Comparison of ENCODE assay signal across 11 cellular contexts in genomic region chr6:168441434-168442391, GRCh38. TPM values are rescaled to one million over a fixed set of nuclear protein-coding genes. Genes with fewer than 3 reads are reported as not detected.
A peak's percentile ranks its signal among the peaks of the same experiment; 100 is the strongest.
DNase-seq lines count a peak whose midpoint lies in the region; ATAC-seq, FAIRE-seq and TF ChIP-seq lines count a peak whose summit lies in the region.
"Had no signal": no experiment of that assay in that cellular context is flagged by ENCODE, and none has a peak within 500 bp of the region (broad histone marks: within the 10 kb centered on the region; RNA-seq: fewer than 3 reads in every experiment).

No MANE protein-coding gene starts in this region.

- ATAC-seq in GM21528 (IDR thresholded peaks at IDR 0.05; ENCODE audit: low FRiP score, unreplicated experiment) (no peak), HG02588 (IDR thresholded peaks at IDR 0.05; ENCODE audit: unreplicated experiment) (no peak)

- DNase-seq in posterior vena cava (ENCODE audit: low spot score) (peak; percentile 82), H54 (ENCODE audit: insufficient read length, low spot score) (no peak)
- no peak for DNase-seq in activated CD4-positive, alpha-beta T cell treated with anti-CD3 and anti-CD28 coated beads, Interleukin-2, amount 10 ng/mL, durations not matched to agents 7 days and 5 days
- DNase-seq: hippocampal formation; stimulated activated CD4-positive, alpha-beta T cell treated with anti-CD3 and anti-CD28 coated beads, Interleukin-2, amount 100 ng/mL, for 48 hours; SW 1271 had no signal

- H3K79me2 ChIP-seq in ACC112 (ENCODE audit: control insufficient read depth, insufficient read depth, low read length, unreplicated experiment) = peaks cover 3% of the 10 kb centered on the region

- H3K27ac ChIP-seq in ACC112 (ENCODE audit: low read depth, low read length) (no peak overlapping the region), VCaP (peak overlapping the region; percentile 65)

- H3K4me3 Mint-ChIP-seq in activated CD4-positive, alpha-beta T cell treated with anti-CD3 and anti-CD28 coated beads, Interleukin-2, amount 10 ng/mL, durations not matched to agents 7 days and 5 days = no peak overlapping the region

- no peaks in the 10 kb centered on the region for H3K4me1 ChIP-seq in ACC112 (ENCODE audit: control insufficient read depth, insufficient read depth, low read length, unreplicated experiment)

- peaks cover 46% of the 10 kb centered on the region for H3K27me3 ChIP-seq in ACC112 (ENCODE audit: insufficient read depth, low read length)

- H3K27me3 Mint-ChIP-seq in activated CD4-positive, alpha-beta T cell treated with anti-CD3 and anti-CD28 coated beads, Interleukin-2, amount 10 ng/mL, durations not matched to agents 7 days and 5 days = peaks cover 41% of the 10 kb centered on the region

- TF ChIP-seq POLR2A in H54 (IDR thresholded peaks at IDR 0.05; ENCODE audit: low read depth, low read length) = no peak

- no peaks in the 10 kb centered on the region for H3K36me3 ChIP-seq in ACC112 (ENCODE audit: insufficient read depth, low read length)

- intact Hi-C loops in posterior vena cava (cut with DNase I) = no loop called here

- no peak overlapping the region for H3K27ac Mint-ChIP-seq in activated CD4-positive, alpha-beta T cell treated with anti-CD3 and anti-CD28 coated beads, Interleukin-2, amount 10 ng/mL, durations not matched to agents 7 days and 5 days

- H3K9me3 Mint-ChIP-seq in activated CD4-positive, alpha-beta T cell treated with anti-CD3 and anti-CD28 coated beads, Interleukin-2, amount 10 ng/mL, durations not matched to agents 7 days and 5 days = no peaks in the 10 kb centered on the region

- H2AFZ ChIP-seq in ACC112 (ENCODE audit: low read length, unreplicated experiment) = peak overlapping the region; percentile 75

- H3K4me3 ChIP-seq in ACC112 (ENCODE audit: low read depth, low read length) (peak overlapping the region; percentile 80), iPS-11a (ENCODE audit: low read depth, low read length) (peak overlapping the region; percentile 43)

- no peaks in the 10 kb centered on the region for H3K36me3 Mint-ChIP-seq in activated CD4-positive, alpha-beta T cell treated with anti-CD3 and anti-CD28 coated beads, Interleukin-2, amount 10 ng/mL, durations not matched to agents 7 days and 5 days (ENCODE audit: low read depth)

- FAIRE-seq in H54 (lab: Jason Lieb, UNC) = no peak

- no peak; the same call in 1 of the 2 replicates for TF ChIP-seq CTCF in VCaP (conservative IDR thresholded peaks at IDR 0.05)

- no peaks in the 10 kb centered on the region for H3K4me1 Mint-ChIP-seq in activated CD4-positive, alpha-beta T cell treated with anti-CD3 and anti-CD28 coated beads, Interleukin-2, amount 10 ng/mL, durations not matched to agents 7 days and 5 days

- CTCF ChIA-PET in activated CD4-positive, alpha-beta T cell treated with anti-CD3 and anti-CD28 coated beads, Interleukin-2, amount 10 ng/mL, durations not matched to agents 7 days and 5 days (lab: Charles Lee) = no interaction called here

- POLR2A ChIA-PET in activated CD4-positive, alpha-beta T cell treated with anti-CD3 and anti-CD28 coated beads, Interleukin-2, amount 10 ng/mL, durations not matched to agents 7 days and 5 days (lab: Charles Lee) = no interaction called here

RNA-seq across cellular contexts. Expression of gene SMOC2, which starts 0.7 kb away (rescaled TPM):
- total RNA-seq in posterior vena cava = 100 to 1,000 TPM in 1 of 2 donors, 10 to 100 TPM in 1; 77.6 to 176 TPM
- total RNA-seq in activated CD4-positive, alpha-beta T cell treated with anti-CD3 and anti-CD28 coated beads, Interleukin-2, amount 10 ng/mL, durations not matched to agents 7 days and 5 days = not detected

Comparison
In these comparisons a context has a peak if more than half of its experiments do, and no peak if none do; other contexts are left out.
1. RNA of gene SMOC2, which starts 0.7 kb away (total RNA-seq): 77.6 to 176 TPM in posterior vena cava; not detected in activated CD4-positive, alpha-beta T cell treated with anti-CD3 and anti-CD28 coated beads, Interleukin-2, amount 10 ng/mL, durations not matched to agents 7 days and 5 days; every median in the first group is over 10 times any median in the second.